ENCODE assay signal across 1 cellular context in genomic region chr6:131135244-131136020, GRCh38.
TF ChIP-seq lines count a peak whose summit lies in the region.

TSS of gene AKAP7 (plus strand) at chr6:131135467. CDS start at chr6:131135764, 297 bp downstream.

TF ChIP-seq in HepG2, 621 proteins besides CTCF, POLR2A, EP300 and RAD21 (continued from another document and continues in another):
- TF ChIP-seq ZNF280B (CRISPR knock-in tag; IDR thresholded peaks at IDR 0.05; ENCODE audit: borderline replicate concordance) (peak; percentile 65; the same call in 1 of the 2 replicates), DR1 (CRISPR knock-in tag; IDR thresholded peaks at IDR 0.05) (no peak; the same call in 1 of the 2 replicates), SNAPC4 (CRISPR knock-in tag; IDR thresholded peaks at IDR 0.05) (no peak), SKIL (CRISPR knock-in tag; IDR thresholded peaks at IDR 0.05; ENCODE audit: borderline replicate concordance) (no peak), XRCC5 (optimal IDR thresholded peaks at IDR 0.05; ENCODE audit: low read length) (peak; percentile 43), MBD4 (IDR thresholded peaks at IDR 0.05; ENCODE audit: borderline replicate concordance, low read length) (no peak), FOXM1 (CRISPR knock-in tag; IDR thresholded peaks at IDR 0.05) (peak; percentile 20; the same call in 1 of the 2 replicates), SRSF1 (optimal IDR thresholded peaks at IDR 0.05; ENCODE audit: low read depth, low read length) (peak; percentile 37), TP53 (CRISPR knock-in tag; conservative IDR thresholded peaks at IDR 0.05) (no peak; the same call in 1 of the 2 replicates), ZNF331 (CRISPR knock-in tag; IDR thresholded peaks at IDR 0.05) (peak; percentile 76), ZNF816 (CRISPR knock-in tag; IDR thresholded peaks at IDR 0.05; ENCODE audit: borderline replicate concordance) (0 out of 2 replicates have a peak, but pooled peaks have one; percentile 47), ZNF674 (CRISPR knock-in tag; IDR thresholded peaks at IDR 0.05; ENCODE audit: low read depth) (peak; percentile 98; the same call in 1 of the 2 replicates), PRDM15 (CRISPR knock-in tag; IDR thresholded peaks at IDR 0.05) (no peak; the same call in 1 of the 2 replicates), ZNF619 (CRISPR knock-in tag; IDR thresholded peaks at IDR 0.05) (no peak), ZNF512B (CRISPR knock-in tag; IDR thresholded peaks at IDR 0.05; ENCODE audit: borderline replicate concordance) (no peak), ZNF597 (CRISPR knock-in tag; IDR thresholded peaks at IDR 0.05) (no peak), MEIS2 (CRISPR knock-in tag; IDR thresholded peaks at IDR 0.05) (0 out of 2 replicates have a peak, but pooled peaks have one; percentile 32), KDM4B (CRISPR knock-in tag; IDR thresholded peaks at IDR 0.05) (no peak), HIVEP1 (CRISPR knock-in tag; IDR thresholded peaks at IDR 0.05) (no peak), ZNF605 (CRISPR knock-in tag; IDR thresholded peaks at IDR 0.05) (no peak), ZNF75D (CRISPR knock-in tag; IDR thresholded peaks at IDR 0.05; ENCODE audit: borderline replicate concordance) (no peak), NBN (conservative IDR thresholded peaks at IDR 0.05) (no peak), PAX8 (CRISPR knock-in tag; IDR thresholded peaks at IDR 0.05; ENCODE audit: borderline replicate concordance) (no peak), SATB2 (CRISPR knock-in tag; IDR thresholded peaks at IDR 0.05) (no peak; the same call in 1 of the 2 replicates), ZNF563 (CRISPR knock-in tag; IDR thresholded peaks at IDR 0.05) (peak; percentile 69), REST (IDR thresholded peaks at IDR 0.05; ENCODE audit: borderline replicate concordance in 1 of 2, low read depth in 1 of 2, low read length in 2 of 2) (peak in 1 of 2 experiments; percentile 31; a peak in 1 of 4 replicates), RARA (CRISPR knock-in tag; IDR thresholded peaks at IDR 0.05) (no peak), KAT7 (CRISPR knock-in tag; IDR thresholded peaks at IDR 0.05; ENCODE audit: borderline replicate concordance) (peak; percentile 72), TAF15 (IDR thresholded peaks at IDR 0.05; ENCODE audit: low read depth, low read length, poor library complexity, severe bottlenecking) (no peak), ZNF83 (CRISPR knock-in tag; IDR thresholded peaks at IDR 0.05; ENCODE audit: borderline replicate concordance) (no peak), SP4 (CRISPR knock-in tag; IDR thresholded peaks at IDR 0.05) (peak; percentile 70; the same call in 1 of the 2 replicates), KDM1A (CRISPR knock-in tag; IDR thresholded peaks at IDR 0.05) (no peak), MXD1 (CRISPR knock-in tag; IDR thresholded peaks at IDR 0.05) (peak; percentile 79), RXRB (CRISPR knock-in tag; IDR thresholded peaks at IDR 0.05; ENCODE audit: borderline replicate concordance) (peak; percentile 50), TCF7L2 (IDR thresholded peaks at IDR 0.05; ENCODE audit: low read depth, low read length) (no peak), ATF2 (CRISPR knock-in tag; IDR thresholded peaks at IDR 0.05) (no peak)
